Comparison of ENCODE assay signal across 10 cellular contexts in genomic region chr15:34122771-34123183, GRCh38. TPM values are rescaled to one million over a fixed set of nuclear protein-coding genes. Genes with fewer than 3 reads are reported as not detected.
DNase-seq lines count a peak whose midpoint lies in the region; ATAC-seq and TF ChIP-seq lines count a peak whose summit lies in the region.
"Had no signal": no experiment of that assay in that cellular context is flagged by ENCODE, and none has a peak within 500 bp of the region (broad histone marks: within the 10 kb centered on the region; RNA-seq: fewer than 3 reads in every experiment).

No MANE protein-coding gene starts in this region.

- H3K4me3 Mint-ChIP-seq in type B pancreatic cell, result peak overlapping the region; percentile 6
- no peak overlapping the region for H3K4me3 Mint-ChIP-seq in T-helper 17 cell
- H3K4me3 Mint-ChIP-seq: activated T-cell treated with anti-CD3 and anti-CD28 coated beads, Interleukin-2, amount 50 U/mL, for 72 hours had no signal

- no peaks in the 10 kb centered on the region for H3K9me3 ChIP-seq in T-helper 17 cell (ENCODE audit: control insufficient read depth, low read length, poor library complexity, severe bottlenecking)

- H3K27me3 Mint-ChIP-seq in type B pancreatic cell, result no peaks in the 10 kb centered on the region
- no peaks in the 10 kb centered on the region for H3K27me3 Mint-ChIP-seq in T-helper 17 cell

- no peaks in the 10 kb centered on the region for H3K36me3 Mint-ChIP-seq in type B pancreatic cell
- H3K36me3 Mint-ChIP-seq in T-helper 17 cell (ENCODE audit: low read depth), result no peaks in the 10 kb centered on the region

- peak; percentile 76 for ATAC-seq in GM21529 (IDR thresholded peaks at IDR 0.05; ENCODE audit: unreplicated experiment)
- no peak for ATAC-seq in T-helper 17 cell
- ATAC-seq in HG03135 (IDR thresholded peaks at IDR 0.05; ENCODE audit: unreplicated experiment), result no peak
- ATAC-seq: activated T-cell treated with anti-CD3 and anti-CD28 coated beads, Interleukin-2, amount 50 U/mL, for 72 hours had no signal

- H3K4me1 Mint-ChIP-seq in type B pancreatic cell (ENCODE audit: unreplicated experiment) (peaks cover 17% of the 10 kb centered on the region), T-helper 17 cell (no peaks in the 10 kb centered on the region)

- H3K27ac ChIP-seq in coronary artery, result no peak overlapping the region

- H3K27ac Mint-ChIP-seq in type B pancreatic cell (peak overlapping the region; percentile 6), T-helper 17 cell (no peak overlapping the region)
- H3K27ac Mint-ChIP-seq: activated T-cell treated with anti-CD3 and anti-CD28 coated beads, Interleukin-2, amount 50 U/mL, for 72 hours had no signal

- TF ChIP-seq CTCF in fibroblast of mammary gland (conservative IDR thresholded peaks at IDR 0.05; ENCODE audit: control insufficient read depth, insufficient read depth, low read depth, low read length), result no peak
- TF ChIP-seq CTCF in type B pancreatic cell (conservative IDR thresholded peaks at IDR 0.05), result no peak
- no peak for TF ChIP-seq CTCF in coronary artery (IDR thresholded peaks at IDR 0.05)

- peaks cover 5% of the 10 kb centered on the region for H3K9me3 Mint-ChIP-seq in type B pancreatic cell

- no peak overlapping the region for H3K4me3 ChIP-seq in fibroblast of mammary gland (ENCODE audit: control insufficient read depth, low read depth, low read length)
- H3K4me3 ChIP-seq in coronary artery, result no peak overlapping the region

- DNase-seq in NCI-H526 (lab: John Stamatoyannopoulos, UW) (peak; percentile 82 to 86), fibroblast of mammary gland (ENCODE audit: low read depth) (peak; percentile 94), type B pancreatic cell (ENCODE audit: extremely low spot score, unreplicated experiment) (no peak), T-helper 17 cell (no peak), coronary artery (ENCODE audit: low spot score) (no peak)
- DNase-seq: activated T-cell treated with anti-CD3 and anti-CD28 coated beads, Interleukin-2, amount 50 U/mL, for 72 hours; kidney; NCI-H510A treated with DMSO at 0.1 percent for 48 hours had no signal

RNA-seq across cellular contexts. Expression of gene PGBD4, which starts 20.9 kb away (rescaled TPM):
- total RNA-seq in type B pancreatic cell (ENCODE audit: low replicate concordance), result 2.2 and 2.4 TPM in 2 replicates
- total RNA-seq in T-helper 17 cell, result 1 to 10 TPM; 2.8 to 3.3 TPM

RNA-seq across cellular contexts. Expression of gene EMC7, which starts 21.1 kb away (rescaled TPM):
- total RNA-seq in type B pancreatic cell (ENCODE audit: low replicate concordance) (47.5 and 54.5 TPM in 2 replicates), T-helper 17 cell (10 to 100 TPM; 43.0 to 50.4 TPM)

Comparison
In these comparisons a context has a peak if more than half of its experiments do, and no peak if none do; other contexts are left out.
1. DNase-seq: peak in NCI-H526 (2 of 2) and fibroblast of mammary gland (single experiment); none in type B pancreatic cell (single experiment), T-helper 17 cell (0 of 3) and coronary artery (single experiment).